14 cellular contexts compared by ENCODE assay signal in genomic region chr4:142098900-142099299, GRCh38.
"Had no signal": no experiment of that assay in that cellular context is flagged by ENCODE, and none has a peak within 500 bp of the region (broad histone marks: within the 10 kb centered on the region; RNA-seq: fewer than 3 reads in every experiment).

No MANE protein-coding gene starts in this region.

- H3K27ac Mint-ChIP-seq: activated CD8-positive, alpha-beta memory T cell treated with anti-CD3 and anti-CD28 coated beads, Interleukin-2, amount 10 ng/mL, durations not matched to agents 7 days and 5 days; activated naive CD8-positive, alpha-beta T cell treated with anti-CD3 and anti-CD28 coated beads, Interleukin-2, amount 10 ng/mL, durations not matched to agents 7 days and 5 days; T-helper 17 cell had no signal

- H3K4me1 Mint-ChIP-seq: activated CD8-positive, alpha-beta memory T cell treated with anti-CD3 and anti-CD28 coated beads, Interleukin-2, amount 10 ng/mL, durations not matched to agents 7 days and 5 days had no signal

- H3K4me3 Mint-ChIP-seq: activated CD8-positive, alpha-beta memory T cell treated with anti-CD3 and anti-CD28 coated beads, Interleukin-2, amount 10 ng/mL, durations not matched to agents 7 days and 5 days; activated naive CD8-positive, alpha-beta T cell treated with anti-CD3 and anti-CD28 coated beads, Interleukin-2, amount 10 ng/mL, durations not matched to agents 7 days and 5 days; activated T-cell treated with anti-CD3 and anti-CD28 coated beads, Interleukin-2, amount 50 U/mL, for 4 hours; T-helper 17 cell had no signal

- DNase-seq: activated CD4-positive, alpha-beta T cell treated with anti-CD3 and anti-CD28 coated beads, Interleukin-2, amount 50 U/mL, for 48 hours; activated CD8-positive, alpha-beta memory T cell treated with anti-CD3 and anti-CD28 coated beads, Interleukin-2, amount 10 ng/mL, durations not matched to agents 7 days and 5 days; activated gamma-delta T cell treated with Interleukin-2 at 50 U/mL for 16 hours; activated naive CD8-positive, alpha-beta T cell treated with anti-CD3 and anti-CD28 coated beads, Interleukin-2, amount 10 ng/mL, durations not matched to agents 7 days and 5 days; activated T-cell treated with anti-CD3 and anti-CD28 coated beads, Interleukin-2, amount 50 U/mL, for 4 hours; colonic mucosa; kidney; ovary; retina; stimulated activated CD4-positive, alpha-beta T cell treated with anti-CD3 and anti-CD28 coated beads, Interleukin-15, amount 100 ng/mL, for 24 hours; stimulated activated CD4-positive, alpha-beta T cell treated with anti-CD3 and anti-CD28 coated beads, Interleukin-4, amount 100 ng/mL, for 24 hours; T-helper 17 cell had no signal

- ATAC-seq: activated CD4-positive, CD25-positive, alpha-beta regulatory T cell treated with anti-CD3 and anti-CD28 coated beads, Interleukin-2, amount 50 U/mL, for 24 hours; activated CD8-positive, alpha-beta memory T cell treated with anti-CD3 and anti-CD28 coated beads, Interleukin-2, amount 10 ng/mL, durations not matched to agents 7 days and 5 days; activated T-cell treated with anti-CD3 and anti-CD28 coated beads, Interleukin-2, amount 50 U/mL, for 4 hours; gastroesophageal sphincter; T-helper 17 cell had no signal

- H3K9me3 Mint-ChIP-seq: activated naive CD8-positive, alpha-beta T cell treated with anti-CD3 and anti-CD28 coated beads, Interleukin-2, amount 10 ng/mL, durations not matched to agents 7 days and 5 days; activated T-cell treated with anti-CD3 and anti-CD28 coated beads, Interleukin-2, amount 50 U/mL, for 4 hours had no signal

- H3K27me3 Mint-ChIP-seq: activated CD8-positive, alpha-beta memory T cell treated with anti-CD3 and anti-CD28 coated beads, Interleukin-2, amount 10 ng/mL, durations not matched to agents 7 days and 5 days; activated naive CD8-positive, alpha-beta T cell treated with anti-CD3 and anti-CD28 coated beads, Interleukin-2, amount 10 ng/mL, durations not matched to agents 7 days and 5 days; T-helper 17 cell had no signal
